In genomic region chr12:120670667-120671066, GRCh38 we compare ENCODE assay signal across 1 cellular context.
A peak's percentile ranks its signal among the peaks of the same experiment; 100 is the strongest.
TF ChIP-seq lines count a peak whose summit lies in the region.

No MANE protein-coding gene starts in this region.

TF ChIP-seq in GM12878, 131 proteins besides CTCF, POLR2A, EP300 and RAD21 (continued from another document and continues in another):
- TF ChIP-seq MLLT1 (IDR thresholded peaks at IDR 0.05) = 0 out of 2 replicates have a peak, but pooled peaks have one; percentile 26
- no peak for TF ChIP-seq IRF3 (IDR thresholded peaks at IDR 0.05)
- no peak for TF ChIP-seq IRF5 (IDR thresholded peaks at IDR 0.05; ENCODE audit: borderline replicate concordance)
- no peak for TF ChIP-seq POLR2AphosphoS2 (IDR thresholded peaks at IDR 0.05; ENCODE audit: low read depth, low read length)
- peak in 1 of 2 experiments; percentile 79; a peak in 2 of 4 replicates for TF ChIP-seq IKZF2 (IDR thresholded peaks at IDR 0.05)
- TF ChIP-seq SMAD5 (IDR thresholded peaks at IDR 0.05; ENCODE audit: low read depth) = no peak
- no peak for TF ChIP-seq EZH2 (IDR thresholded peaks at IDR 0.05; ENCODE audit: borderline replicate concordance, control insufficient read depth, low read depth, low read length)
- TF ChIP-seq ZNF384 (IDR thresholded peaks at IDR 0.05; ENCODE audit: borderline replicate concordance, low read depth, low read length) = no peak
- TF ChIP-seq STAT1 (conservative IDR thresholded peaks at IDR 0.05) = no peak
- no peak for TF ChIP-seq E4F1 (IDR thresholded peaks at IDR 0.05; ENCODE audit: borderline replicate concordance, partially characterized antibody)
- TF ChIP-seq HDGF (IDR thresholded peaks at IDR 0.05) = no peak
- no peak for TF ChIP-seq BRCA1 (IDR thresholded peaks at IDR 0.05; ENCODE audit: low read depth, low read length)
- no peak for TF ChIP-seq PKNOX1 (IDR thresholded peaks at IDR 0.05)
- no peak for TF ChIP-seq ZBTB4 (CRISPR knock-in tag; IDR thresholded peaks at IDR 0.05)
- TF ChIP-seq NR2F1 (conservative IDR thresholded peaks at IDR 0.05) = no peak
- TF ChIP-seq IRF4 (IDR thresholded peaks at IDR 0.05; ENCODE audit: low read depth, low read length) = peak; percentile 46; the same call in 1 of the 2 replicates
- no peak for TF ChIP-seq MXI1 (IDR thresholded peaks at IDR 0.05; ENCODE audit: low read depth, low read length)
- TF ChIP-seq PAX5 (IDR thresholded peaks at IDR 0.05; ENCODE audit: borderline replicate concordance, low read depth, low read length) = peak; percentile 80
- TF ChIP-seq BHLHE40 (IDR thresholded peaks at IDR 0.05; ENCODE audit: borderline replicate concordance in 1 of 2, low read depth in 2 of 2, low read length in 1 of 2) = peak; percentile 33 to 39; a peak in 1 of 4 replicates
- TF ChIP-seq KDM1A (IDR thresholded peaks at IDR 0.05; ENCODE audit: borderline replicate concordance) = no peak
- TF ChIP-seq NFXL1 (IDR thresholded peaks at IDR 0.05; ENCODE audit: borderline replicate concordance) = no peak
- no peak for TF ChIP-seq ATF2 (IDR thresholded peaks at IDR 0.05; ENCODE audit: low read length)
- no peak for TF ChIP-seq RFX5 (IDR thresholded peaks at IDR 0.05; ENCODE audit: low read depth, low read length)
- TF ChIP-seq PRDM15 (CRISPR knock-in tag; IDR thresholded peaks at IDR 0.05) = no peak
- no peak for TF ChIP-seq BACH1 (IDR thresholded peaks at IDR 0.05; ENCODE audit: borderline replicate concordance)
- TF ChIP-seq JUNB (IDR thresholded peaks at IDR 0.05) = peak; percentile 73
- TF ChIP-seq ZZZ3 (IDR thresholded peaks at IDR 0.05; ENCODE audit: control insufficient read depth, insufficient read length, low read depth) = no peak
- no peak for TF ChIP-seq SIN3A (IDR thresholded peaks at IDR 0.05; ENCODE audit: low read depth, low read length)
- peak; percentile 44; the same call in 1 of the 2 replicates for TF ChIP-seq EED (IDR thresholded peaks at IDR 0.05; ENCODE audit: low read depth)
- peak; percentile 12 for TF ChIP-seq MEF2B (IDR thresholded peaks at IDR 0.05; ENCODE audit: partially characterized antibody, poor library complexity, severe bottlenecking)
- no peak for TF ChIP-seq ELK1 (IDR thresholded peaks at IDR 0.05; ENCODE audit: low read depth, low read length)
- no peak for TF ChIP-seq YBX1 (IDR thresholded peaks at IDR 0.05)
- TF ChIP-seq RBBP5 (conservative IDR thresholded peaks at IDR 0.05) = no peak
- TF ChIP-seq ZBTB11 (CRISPR knock-in tag; IDR thresholded peaks at IDR 0.05) = no peak
- TF ChIP-seq TCF7 (IDR thresholded peaks at IDR 0.05; ENCODE audit: borderline replicate concordance) = no peak
